Comparison of ENCODE assay signal across 8 cellular contexts in genomic region chr12:63420206-63420644, GRCh38.
A peak's percentile ranks its signal among the peaks of the same experiment; 100 is the strongest.
DNase-seq lines count a peak whose midpoint lies in the region; TF ChIP-seq lines count a peak whose summit lies in the region.

No MANE protein-coding gene starts in this region.

- H3K4me3 Mint-ChIP-seq in nephron progenitor cell = no peak overlapping the region

- TF ChIP-seq CTCF in GM12873 (IDR thresholded peaks at IDR 0.05; ENCODE audit: insufficient read depth, low read depth, low read length, missing control alignments) = peak; percentile 71
- peak; percentile 61 for TF ChIP-seq CTCF in HFF-Myc (IDR thresholded peaks at IDR 0.05; ENCODE audit: low read depth, low read length, missing control alignments)
- TF ChIP-seq CTCF in choroid plexus epithelial cell (conservative IDR thresholded peaks at IDR 0.05; ENCODE audit: low read depth, low read length) = peak; percentile 85
- peak; percentile 46 for TF ChIP-seq CTCF in nephron progenitor cell (IDR thresholded peaks at IDR 0.05)

- no peaks in the 10 kb centered on the region for H3K9me3 ChIP-seq in MG63

- DNase-seq in AG08395 (ENCODE audit: low spot score) (peak; percentile 61), HFF-Myc (ENCODE audit: extremely low read depth, low read depth) (peak; percentile 56), MG63 (peak; percentile 50), RKO (ENCODE audit: low spot score) (peak; percentile 71), choroid plexus epithelial cell (ENCODE audit: low read depth) (peak; percentile 94), nephron progenitor cell (peak; percentile 61), activated gamma-delta T cell treated with Interleukin-2 at 50 U/mL for 16 hours (no peak)

- H3K4me3 ChIP-seq in HFF-Myc (replicated peaks; ENCODE audit: low read depth, low read length) = no peak overlapping the region
- no peak overlapping the region for H3K4me3 ChIP-seq in MG63
- H3K4me3 ChIP-seq in choroid plexus epithelial cell (ENCODE audit: low read depth, low read length) = no peak overlapping the region

- H3K9me3 Mint-ChIP-seq in nephron progenitor cell = peaks cover 36% of the 10 kb centered on the region

- no peaks in the 10 kb centered on the region for H3K36me3 Mint-ChIP-seq in nephron progenitor cell (ENCODE audit: low read depth)

- H3K36me3 ChIP-seq in MG63 = no peaks in the 10 kb centered on the region

- H3K27me3 Mint-ChIP-seq in nephron progenitor cell (ENCODE audit: low read depth, poor library complexity) = no peaks in the 10 kb centered on the region

- H3K4me1 Mint-ChIP-seq in nephron progenitor cell = no peaks in the 10 kb centered on the region

- H3K27me3 ChIP-seq in MG63 = 0 out of 2 replicates have a peak, but pooled peaks cover 2% of the 10 kb centered on the region

- H3K27ac Mint-ChIP-seq in nephron progenitor cell = no peak overlapping the region
